In the genomic region with DNA sequence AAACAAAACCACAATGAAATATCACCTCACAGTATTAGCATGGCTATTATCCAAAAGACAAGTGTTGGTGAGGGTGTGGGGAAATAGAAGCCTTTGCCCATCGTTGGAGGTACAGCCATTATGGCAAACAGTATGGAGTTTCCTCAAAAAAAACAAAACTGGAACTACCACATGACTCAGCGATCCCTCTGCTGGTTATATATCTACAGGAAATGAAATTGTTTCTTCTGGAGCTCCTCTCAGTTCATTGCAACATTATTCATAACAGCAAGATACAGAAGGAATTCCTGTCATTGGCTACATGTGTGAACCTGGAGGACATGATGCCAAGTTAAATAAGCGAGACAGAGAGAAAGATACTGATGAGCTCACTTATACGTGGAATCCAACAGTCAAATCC, we compare ENCODE assay signal across 8 cellular contexts. TPM values are rescaled to one million over a fixed set of nuclear protein-coding genes. Genes with fewer than 3 reads are reported as not detected.
A peak's percentile ranks its signal among the peaks of the same experiment; 100 is the strongest.
DNase-seq lines count a peak whose midpoint lies in the region; ATAC-seq lines count a peak whose summit lies in the region.

No MANE protein-coding gene starts in this region.

- H3K27me3 ChIP-seq in mesenchymal stem cell (ENCODE audit: control insufficient read depth in 1 of 2, insufficient read depth in 1 of 2, low read length in 2 of 2): peaks cover 0 to 8% of the 10 kb centered on the region in 2 experiments
- no peaks in the 10 kb centered on the region for H3K27me3 ChIP-seq in effector memory CD4-positive, alpha-beta T cell (replicated peaks; ENCODE audit: control insufficient read depth, insufficient read depth, low read length, poor library complexity, severe bottlenecking)

- H3K27ac ChIP-seq in mesenchymal stem cell (ENCODE audit: low read length, poor library complexity, severe bottlenecking): peak overlapping the region; percentile 9
- no peak overlapping the region for H3K27ac ChIP-seq in effector memory CD4-positive, alpha-beta T cell (ENCODE audit: insufficient read depth, low read length, poor library complexity, severe bottlenecking)

- no peak overlapping the region for H3K23ac ChIP-seq in mesenchymal stem cell (ENCODE audit: low read length in 2 of 2)

- peak; percentile 38 for DNase-seq in DMS153 (lab: John Stamatoyannopoulos, UW)
- DNase-seq in M059J (ENCODE audit: low read depth): peak; percentile 66
- no peak for DNase-seq in activated naive CD8-positive, alpha-beta T cell treated with anti-CD3 and anti-CD28 coated beads for 36 hours
- peak; percentile 68 for DNase-seq in mesenchymal stem cell
- DNase-seq in effector memory CD4-positive, alpha-beta T cell: no peak
- no peak for DNase-seq in SKM-1 (lab: John Stamatoyannopoulos, UW; ENCODE audit: unreplicated experiment)

- H2BK120ac ChIP-seq in mesenchymal stem cell (ENCODE audit: low read depth, low read length): no peak overlapping the region

- no peak overlapping the region for H2BK12ac ChIP-seq in mesenchymal stem cell (ENCODE audit: low read length in 2 of 2)

- H3K4ac ChIP-seq in mesenchymal stem cell (ENCODE audit: low read depth in 1 of 2, low read length in 2 of 2): no peak overlapping the region

- H2AK5ac ChIP-seq in mesenchymal stem cell (ENCODE audit: low read length, severe bottlenecking): no peak overlapping the region

- H3K9me3 Mint-ChIP-seq in activated naive CD8-positive, alpha-beta T cell treated with anti-CD3 and anti-CD28 coated beads for 36 hours: no peaks in the 10 kb centered on the region

- no peak overlapping the region for H3K18ac ChIP-seq in mesenchymal stem cell (ENCODE audit: low read depth in 1 of 2, low read length in 2 of 2)

- peaks cover 7 to 9% of the 10 kb centered on the region in 2 experiments for H3K36me3 ChIP-seq in mesenchymal stem cell (ENCODE audit: control insufficient read depth in 1 of 2, insufficient read depth in 2 of 2, low read depth in 1 of 2, low read length in 2 of 2)
- H3K36me3 ChIP-seq in effector memory CD4-positive, alpha-beta T cell (ENCODE audit: control insufficient read depth, insufficient read depth, low read length): no peaks in the 10 kb centered on the region

- H3K36me3 Mint-ChIP-seq in activated naive CD8-positive, alpha-beta T cell treated with anti-CD3 and anti-CD28 coated beads for 36 hours: peaks cover 14% of the 10 kb centered on the region

- H3K4me2 ChIP-seq in mesenchymal stem cell (ENCODE audit: low read length, poor library complexity, severe bottlenecking): no peak overlapping the region

- H2BK5ac ChIP-seq in mesenchymal stem cell (ENCODE audit: low read depth, low read length, poor library complexity, severe bottlenecking): no peak overlapping the region

- no peak overlapping the region for H3K14ac ChIP-seq in mesenchymal stem cell (ENCODE audit: low read length in 2 of 2)

- H3K9me3 ChIP-seq in mesenchymal stem cell (ENCODE audit: control insufficient read depth, low read length): no peaks in the 10 kb centered on the region
- H3K9me3 ChIP-seq in effector memory CD4-positive, alpha-beta T cell (ENCODE audit: control insufficient read depth, low read length): no peaks in the 10 kb centered on the region

- H3K4me3 ChIP-seq in mesenchymal stem cell (ENCODE audit: insufficient read depth in 1 of 2, low read depth in 1 of 2, low read length in 2 of 2): no peak overlapping the region
- no peak overlapping the region for H3K4me3 ChIP-seq in effector memory CD4-positive, alpha-beta T cell (ENCODE audit: insufficient read depth, low read depth, low read length, poor library complexity, severe bottlenecking)

- peak overlapping the region; percentile 65 for H3K9ac ChIP-seq in mesenchymal stem cell (ENCODE audit: low read length)

- H2AFZ ChIP-seq in mesenchymal stem cell (ENCODE audit: low read depth, low read length): no peak overlapping the region

- no peak overlapping the region for H2BK15ac ChIP-seq in mesenchymal stem cell (ENCODE audit: low read depth, poor library complexity, severe bottlenecking)

- peaks cover 21% of the 10 kb centered on the region for H3K4me1 Mint-ChIP-seq in activated naive CD8-positive, alpha-beta T cell treated with anti-CD3 and anti-CD28 coated beads for 36 hours

- peaks cover 9% of the 10 kb centered on the region for H3K4me1 ChIP-seq in mesenchymal stem cell (ENCODE audit: control insufficient read depth, insufficient read depth, low read depth, low read length)
- H3K4me1 ChIP-seq in effector memory CD4-positive, alpha-beta T cell (ENCODE audit: control insufficient read depth, insufficient read depth, low read length, poor library complexity, severe bottlenecking): peaks cover 22% of the 10 kb centered on the region

- H3K27ac Mint-ChIP-seq in activated naive CD8-positive, alpha-beta T cell treated with anti-CD3 and anti-CD28 coated beads for 36 hours: peak overlapping the region; percentile 55

- H3K27me3 Mint-ChIP-seq in activated naive CD8-positive, alpha-beta T cell treated with anti-CD3 and anti-CD28 coated beads for 36 hours: no peaks in the 10 kb centered on the region

- H4K91ac ChIP-seq in mesenchymal stem cell (ENCODE audit: low read length): no peak overlapping the region

- ATAC-seq in HG03432 (IDR thresholded peaks at IDR 0.05; ENCODE audit: unreplicated experiment) (no peak), HG03460 (IDR thresholded peaks at IDR 0.05; ENCODE audit: unreplicated experiment) (no peak)

- H3K79me1 ChIP-seq in mesenchymal stem cell (replicated peaks; ENCODE audit: low read length, poor library complexity, severe bottlenecking): no peaks in the 10 kb centered on the region

- H3K4me3 Mint-ChIP-seq in activated naive CD8-positive, alpha-beta T cell treated with anti-CD3 and anti-CD28 coated beads for 36 hours: peak overlapping the region; percentile 25

- WGBS in mesenchymal stem cell: 75% methylated on average over 3 of the region's 4 CpGs

- peak overlapping the region; percentile 72 for H4K8ac ChIP-seq in mesenchymal stem cell (ENCODE audit: low read length)

RNA-seq across cellular contexts. Expression of gene UBE3C, which starts 2.4 kb away (rescaled TPM):
- 47.1 and 72.7 TPM in 2 replicates for total RNA-seq in M059J (2014; rRNA removed; shearing (Covaris generic))
- total RNA-seq in activated naive CD8-positive, alpha-beta T cell treated with anti-CD3 and anti-CD28 coated beads for 36 hours: 10 to 100 TPM; 75.0 to 75.7 TPM
- 37.0 TPM for polyA plus RNA-seq in mesenchymal stem cell (2013, experiment 1 of 2)
- polyA plus RNA-seq in mesenchymal stem cell (2013, experiment 2 of 2): 38.1 TPM

Comparison
In these comparisons a context has a peak if more than half of its experiments do, and no peak if none do; other contexts are left out.
1. DNase-seq: peak in DMS153 (single experiment), M059J (single experiment) and mesenchymal stem cell (single experiment); none in activated naive CD8-positive, alpha-beta T cell treated with anti-CD3 and anti-CD28 coated beads for 36 hours (single experiment), effector memory CD4-positive, alpha-beta T cell (0 of 3) and SKM-1 (single experiment).